In genomic region chr12:50934371-50934851, GRCh38 we compare ENCODE assay signal across 10 cellular contexts. TPM values are rescaled to one million over a fixed set of nuclear protein-coding genes. Genes with fewer than 3 reads are reported as not detected.
DNase-seq lines count a peak whose midpoint lies in the region; ATAC-seq, FAIRE-seq and TF ChIP-seq lines count a peak whose summit lies in the region.
"Had no signal": no experiment of that assay in that cellular context is flagged by ENCODE, and none has a peak within 500 bp of the region (broad histone marks: within the 10 kb centered on the region; RNA-seq: fewer than 3 reads in every experiment).

No MANE protein-coding gene starts in this region.

- FAIRE-seq in K562 (lab: Jason Lieb, UNC), result no peak
- no peak for FAIRE-seq in kidney (lab: Jason Lieb, UNC)
- FAIRE-seq in H54 (lab: Jason Lieb, UNC), result no peak

- H3K4me3 ChIP-seq in K562, result no peak overlapping the region
- H3K4me3 ChIP-seq in kidney (ENCODE audit: low read length in 2 of 2), result peak overlapping the region; percentile 3 to 19
- no peak overlapping the region for H3K4me3 ChIP-seq in skin epidermis
- H3K4me3 ChIP-seq in lower leg skin (ENCODE audit: low read depth, poor library complexity, severe bottlenecking), result no peak overlapping the region

- no peak overlapping the region for H2BK120ac ChIP-seq in H9 (ENCODE audit: low read depth, low read length, poor library complexity, severe bottlenecking)

- no peak overlapping the region for H4K91ac ChIP-seq in H9 (ENCODE audit: insufficient read length, low read depth, low read length)

- no peaks in the 10 kb centered on the region for H3K79me1 ChIP-seq in H9 (ENCODE audit: insufficient read depth, low read depth, low read length, poor library complexity, severe bottlenecking)

- no peak overlapping the region for H4K8ac ChIP-seq in H9 (replicated peaks; ENCODE audit: insufficient read length, low read depth, low read length)

- no peaks in the 10 kb centered on the region for H4K20me1 ChIP-seq in H9 (ENCODE audit: control insufficient read depth, insufficient read depth, insufficient read length)
- H4K20me1 ChIP-seq in K562 (replicated peaks; ENCODE audit: control insufficient read depth, insufficient read depth, low read length), result no peaks in the 10 kb centered on the region

- H3K9ac ChIP-seq in H9 (ENCODE audit: extremely low read depth, insufficient read length, low read length), result no peak overlapping the region
- H3K9ac ChIP-seq in K562 (ENCODE audit: insufficient read depth in 1 of 2, low read depth in 2 of 2, low read length in 2 of 2), result no peak overlapping the region
- H3K9ac ChIP-seq in kidney (ENCODE audit: low read length in 2 of 2), result no peak overlapping the region

- no TSS peak for BruUV-seq in K562 (replicated peaks; lab: Mats Ljungman, UMichigan)

- TF ChIP-seq POLR2A in K562 (conservative IDR thresholded peaks at IDR 0.05) (no peak), lower leg skin (IDR thresholded peaks at IDR 0.05) (no peak), H54 (IDR thresholded peaks at IDR 0.05; ENCODE audit: low read depth, low read length) (no peak)

- TF ChIP-seq CTCF in H9 (conservative IDR thresholded peaks at IDR 0.05) (no peak), K562 (IDR thresholded peaks at IDR 0.05 in 2 of 3, conservative IDR thresholded peaks at IDR 0.05 in 1 of 3; ENCODE audit: insufficient read depth in 2 of 3, low read depth in 1 of 3, low read length in 3 of 3) (no peak), kidney (IDR thresholded peaks at IDR 0.05; ENCODE audit: borderline replicate concordance, extremely low read depth, insufficient read depth) (no peak), lower leg skin (IDR thresholded peaks at IDR 0.05) (no peak)

- H3K27ac ChIP-seq in H9 (ENCODE audit: insufficient read length, low read depth, low read length) (peak overlapping the region; percentile 44), K562 (ENCODE audit: extremely low read depth, low read depth, low read length) (peak overlapping the region; percentile 73), kidney (ENCODE audit: low read depth in 2 of 2, low read length in 2 of 2) (peak overlapping the region; percentile 27 to 56), skin epidermis (peak overlapping the region in 19 of 21 experiments; percentile 18 to 84 (median 66))

- peaks cover 0 to 9% (median 8%) of the 10 kb centered on the region in 3 experiments; a peak in 4 of 7 replicates for H3K36me3 Mint-ChIP-seq in H9 (ENCODE audit: insufficient read depth in 1 of 3, low read depth in 3 of 3)

- H3K9me3 ChIP-seq in H9 (ENCODE audit: control insufficient read depth, low read depth, low read length) (no peaks in the 10 kb centered on the region), K562 (replicated peaks; ENCODE audit: control insufficient read depth, insufficient read depth, low read depth, low read length) (peaks cover 13% of the 10 kb centered on the region), kidney (ENCODE audit: control insufficient read depth in 1 of 2, low read length in 2 of 2) (peaks cover 2 to 6% of the 10 kb centered on the region in 2 donors)

- H3T11ph ChIP-seq in H9 (ENCODE audit: low read length), result no peak overlapping the region

- TF ChIP-seq RAD21 in K562 (CRISPR knock-in tag; conservative IDR thresholded peaks at IDR 0.05 in 1 of 2, IDR thresholded peaks at IDR 0.05 in 1 of 2), result no peak

- no peak overlapping the region for H3K18ac ChIP-seq in H9 (ENCODE audit: insufficient read length, low read depth, low read length)

- H3K4me3 Mint-ChIP-seq in H9, result no peak overlapping the region
- H3K4me3 Mint-ChIP-seq: activated CD8-positive, alpha-beta memory T cell treated with anti-CD3 and anti-CD28 coated beads, Interleukin-2, amount 10 ng/mL, durations not matched to agents 7 days and 5 days had no signal

- ATAC-seq in K562, result no peak
- ATAC-seq: activated CD8-positive, alpha-beta memory T cell treated with anti-CD3 and anti-CD28 coated beads, Interleukin-2, amount 10 ng/mL, durations not matched to agents 7 days and 5 days had no signal

- H3K9me1 ChIP-seq in K562 (ENCODE audit: control insufficient read depth, insufficient read depth, low read length), result no peaks in the 10 kb centered on the region

- no peak overlapping the region for H3K4ac ChIP-seq in H9 (ENCODE audit: low read depth, low read length)

- no peak overlapping the region for H2BK5ac ChIP-seq in H9 (ENCODE audit: insufficient read length, low read length)

- intact Hi-C loops in K562 (cut with micrococcal nuclease) (no loop called here), kidney (cut with DNase I) (no loop called here), lower leg skin (cut with DNase I; ENCODE audit: low total_unique reads) (no loop called here)

- no peaks in the 10 kb centered on the region for H3K9me3 Mint-ChIP-seq in H9

- TF ChIP-seq EP300 in K562 (IDR thresholded peaks at IDR 0.05; ENCODE audit: low read length), result no peak

- H3K27me3 Mint-ChIP-seq in H9 (ENCODE audit: low read depth), result no peaks in the 10 kb centered on the region
- H3K27me3 Mint-ChIP-seq: activated CD8-positive, alpha-beta memory T cell treated with anti-CD3 and anti-CD28 coated beads, Interleukin-2, amount 10 ng/mL, durations not matched to agents 7 days and 5 days had no signal

- no peak overlapping the region for H4K5ac ChIP-seq in H9 (ENCODE audit: insufficient read length, low read depth, low read length)

- no peak overlapping the region for H2BK15ac ChIP-seq in H9 (ENCODE audit: low read depth, low read length)

- H2BK20ac ChIP-seq in H9 (ENCODE audit: low read depth, low read length, poor library complexity, severe bottlenecking), result no peak overlapping the region

- H2AFZ ChIP-seq in H9 (ENCODE audit: low read length), result no peak overlapping the region
- no peak overlapping the region for H2AFZ ChIP-seq in K562 (ENCODE audit: low read depth, low read length)

- H2AK5ac ChIP-seq in H9 (ENCODE audit: insufficient read length, low read length), result no peak overlapping the region

- H2BK12ac ChIP-seq in H9 (ENCODE audit: insufficient read length, low read depth, low read length), result no peak overlapping the region

- H3K56ac ChIP-seq in H9 (ENCODE audit: insufficient read length, low read depth, low read length), result no peak overlapping the region

- no peaks in the 10 kb centered on the region for H3K23me2 ChIP-seq in H9 (ENCODE audit: insufficient read length, low read depth, low read length, poor library complexity, severe bottlenecking)

- no peak overlapping the region for H3K14ac ChIP-seq in H9 (ENCODE audit: insufficient read depth, low read length)

- DNase-seq in H9 (no peak), K562 (ENCODE audit: extremely low read depth in 1 of 4, low spot score in 3 of 4) (no peak), kidney (no peak), lower leg skin (ENCODE audit: low spot score in 2 of 2) (no peak), epidermal melanocyte (ENCODE audit: insufficient read length, low spot score) (no peak), H54 (ENCODE audit: insufficient read length, low spot score) (no peak)
- no peak for DNase-seq in activated T-cell treated with anti-CD3 and anti-CD28 coated beads, Interleukin-2, amount 50 U/mL, for 48 hours
- DNase-seq: activated CD8-positive, alpha-beta memory T cell treated with anti-CD3 and anti-CD28 coated beads, Interleukin-2, amount 10 ng/mL, durations not matched to agents 7 days and 5 days had no signal

- in situ Hi-C loops in K562 (cut with MboI), result no loop called here

- H3K4me1 Mint-ChIP-seq in H9, result peaks cover 20 to 29% of the 10 kb centered on the region in 2 experiments
- H3K4me1 Mint-ChIP-seq: activated CD8-positive, alpha-beta memory T cell treated with anti-CD3 and anti-CD28 coated beads, Interleukin-2, amount 10 ng/mL, durations not matched to agents 7 days and 5 days had no signal

- H3K4me1 ChIP-seq in H9 (ENCODE audit: insufficient read depth, low read length) (peaks cover 6% of the 10 kb centered on the region; the same call in 1 of the 2 replicates), K562 (replicated peaks in 1 of 2; ENCODE audit: control insufficient read depth in 2 of 2, insufficient read depth in 2 of 2, low read length in 2 of 2) (peaks cover 5 to 36% of the 10 kb centered on the region in 2 experiments), kidney (ENCODE audit: control insufficient read depth in 1 of 2, insufficient read depth in 1 of 2, low read depth in 1 of 2, low read length in 2 of 2) (peaks cover 14 to 25% of the 10 kb centered on the region in 2 donors)

- POLR2A ChIA-PET in K562 (lab: Yijun Ruan, JAX), result interaction anchor here (1.1 kb wide), 1 partner anchor 11 kb away, joined by 3 read pairs; no protein-coding TSS in a partner anchor

- no peak overlapping the region for H3K23ac ChIP-seq in H9 (ENCODE audit: insufficient read length, low read depth, low read length)

- H3K36me3 ChIP-seq in K562 (ENCODE audit: control insufficient read depth, insufficient read depth, low read length), result no peaks in the 10 kb centered on the region; the same call in 2 of the 3 replicates
- H3K36me3 ChIP-seq in kidney (ENCODE audit: control insufficient read depth in 1 of 2, insufficient read depth in 2 of 2, low read length in 2 of 2), result peaks cover 3 to 8% of the 10 kb centered on the region in 2 donors

- CTCF ChIA-PET in K562 (lab: Yijun Ruan, JAX; ENCODE audit: low intra/inter-chr PET ratio), result no interaction called here

- no peaks in the 10 kb centered on the region for H3K27me3 ChIP-seq in H9 (ENCODE audit: insufficient read depth, low read length)
- no peaks in the 10 kb centered on the region for H3K27me3 ChIP-seq in K562 (ENCODE audit: control insufficient read depth in 2 of 2, insufficient read depth in 2 of 2, low read length in 2 of 2)

- peak overlapping the region in 1 of 3 experiments; percentile 61; a peak in 1 of 7 replicates for H3K27ac Mint-ChIP-seq in H9
- H3K27ac Mint-ChIP-seq: activated CD8-positive, alpha-beta memory T cell treated with anti-CD3 and anti-CD28 coated beads, Interleukin-2, amount 10 ng/mL, durations not matched to agents 7 days and 5 days had no signal

- no CpG with 5 or more reads among the region's 3 CpGs for WGBS in H9 (ENCODE audit: extremely low coverage, insufficient read length, low lambda C conversion rate)
- 38% methylated on average over 3 of the region's 3 CpGs for WGBS in K562 (ENCODE audit: insufficient coverage, low coverage, missing lambda C conversion rate)
- WGBS in lower leg skin, 2 donors, result 24% methylated on average over 3 of the region's 3 CpGs

- H3K4me2 ChIP-seq in H9 (ENCODE audit: insufficient read depth, insufficient read length, low read length) (no peak overlapping the region), K562 (ENCODE audit: insufficient read depth, low read length) (no peak overlapping the region)

- H3K79me2 ChIP-seq in H9 (ENCODE audit: insufficient read depth, low read length), result no peaks in the 10 kb centered on the region
- no peaks in the 10 kb centered on the region for H3K79me2 ChIP-seq in K562 (ENCODE audit: control insufficient read depth, insufficient read depth, low read length)

RNA-seq across cellular contexts. Expression of gene HIGD1C, which starts 17.9 kb away (rescaled TPM):
- total RNA-seq in H9 (2021) (not detected in 2 replicates), K562 (2014; rRNA removed) (not detected in 2 replicates), K562 (2014; rRNA removed; fragmentation: Illumina TruSeq; extraction: Trizol) (not detected in 2 replicates), K562 (2015; rRNA removed; fragmentation: Illumina TruSeq; extraction: Trizol) (not detected in 2 replicates), K562 (2021) (not detected in 2 replicates), kidney (not detected), lower leg skin (not detected)
- not detected in 2 replicates for total RNA-seq in K562 (2011; cell fraction: chromatin; rRNA removed; ENCODE audit: low replicate concordance)
- total RNA-seq in K562 (2011; cell fraction: nucleolus; rRNA removed), result not detected in 2 replicates
- not detected in 2 replicates for total RNA-seq in K562 (2011; cell fraction: nucleoplasm; rRNA removed)
- polyA plus RNA-seq in K562 (2011; rRNA removed) (not detected in 2 replicates), K562 (2014; fragmentation: Illumina TruSeq; extraction: Trizol) (not detected in 2 replicates), K562 (2014; fragmentation: Nextera tagmentation; extraction: Ambion mirVana) (not detected), K562 (2014; rRNA removed) (not detected in 2 replicates), kidney (ENCODE audit: insufficient read depth, low read depth, low replicate concordance) (not detected)
- not detected in 2 replicates for polyA plus RNA-seq in K562 (2011; cell fraction: cytosol; rRNA removed)
- polyA plus RNA-seq in K562 (2011; cell fraction: nucleus; rRNA removed), result not detected in 2 replicates
- polyA plus RNA-seq in K562 (2012), result not detected in 2 replicates
- not detected in 2 replicates for polyA minus RNA-seq in K562 (2011; rRNA and poly(A)+ RNA removed)
- polyA minus RNA-seq in K562 (2011; cell fraction: cytosol; rRNA and poly(A)+ RNA removed), result not detected in 2 replicates
- not detected in 2 replicates for polyA minus RNA-seq in K562 (2011; cell fraction: nucleus; rRNA and poly(A)+ RNA removed)
- total RNA-seq: activated CD8-positive, alpha-beta memory T cell treated with anti-CD3 and anti-CD28 coated beads, Interleukin-2, amount 10 ng/mL, durations not matched to agents 7 days and 5 days; Daoy had no signal

Comparison
In these comparisons a context has a peak if more than half of its experiments do, and no peak if none do; other contexts are left out.
1. H3K4me3 ChIP-seq: peak in kidney (2 of 2); none in K562 (single experiment), skin epidermis (0 of 7) and lower leg skin (single experiment).
2. Peak in every context shown above with its lines, with median percentiles within 50 percentile points of each other: H3K27ac ChIP-seq.